Comparison of ENCODE assay signal across 1 cellular context in genomic region chr14:102264355-102264754, GRCh38.
TF ChIP-seq lines count a peak whose summit lies in the region.

No MANE protein-coding gene starts in this region.

TF ChIP-seq in neural cell, 6 proteins besides CTCF, POLR2A, EP300 and RAD21 (continued from another document):
- TF ChIP-seq REST (IDR thresholded peaks at IDR 0.05; ENCODE audit: borderline replicate concordance), result no peak
- TF ChIP-seq TAF1 (IDR thresholded peaks at IDR 0.05; ENCODE audit: low read depth), result no peak
TF ChIP-seq in neural cell: peak in this region for 0.
